8 cellular contexts compared by ENCODE assay signal in the genomic region with DNA sequence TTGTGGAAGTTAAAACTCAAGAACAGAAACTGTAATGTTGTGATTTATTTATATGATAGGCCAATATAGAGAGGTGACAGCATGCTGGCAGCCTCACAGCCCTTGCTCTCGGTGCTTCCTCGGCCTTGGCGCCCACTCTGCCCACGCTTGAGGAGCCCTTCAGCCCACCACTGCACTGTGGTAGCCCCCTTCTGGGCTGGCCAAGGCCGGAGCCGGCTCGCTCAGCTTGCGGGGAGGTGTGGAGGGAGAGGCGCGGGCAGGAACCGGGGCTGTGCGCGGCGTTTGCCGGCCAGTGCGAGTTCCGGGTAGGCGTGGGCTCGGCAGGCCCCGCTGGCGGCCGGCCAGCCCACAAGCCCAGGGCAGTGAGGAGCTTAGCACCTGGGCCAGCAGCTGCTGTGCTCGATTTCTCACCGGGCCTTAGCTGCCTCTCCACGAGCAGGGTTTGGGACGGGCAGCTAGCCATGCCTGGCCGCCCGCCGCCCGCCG.
DNase-seq lines count a peak whose midpoint lies in the region; ATAC-seq, FAIRE-seq and TF ChIP-seq lines count a peak whose summit lies in the region.

No MANE protein-coding gene starts in this region.

- WGBS in stomach, 5 donors = 0 to 1% (median 1%) methylated on average over 4 to 29 of the region's 31 CpGs

- TF ChIP-seq EP300 in stomach (IDR thresholded peaks at IDR 0.05) = no peak

- no peak for TF ChIP-seq CTCF in keratinocyte (optimal IDR thresholded peaks at IDR 0.05 in 1 of 3, IDR thresholded peaks at IDR 0.05 in 1 of 3, conservative IDR thresholded peaks at IDR 0.05 in 1 of 3; ENCODE audit: extremely low read depth in 1 of 3, insufficient read depth in 2 of 3, low read length in 3 of 3)
- TF ChIP-seq CTCF in stomach (IDR thresholded peaks at IDR 0.05) = no peak
- TF ChIP-seq CTCF in D721Med (IDR thresholded peaks at IDR 0.05; ENCODE audit: insufficient read depth, missing control alignments) = no peak

- peak overlapping the region; percentile 68 for H2AFZ ChIP-seq in keratinocyte (ENCODE audit: control insufficient read depth, low read length)

- peak; percentile 37 for DNase-seq in CD1c-positive myeloid dendritic cell (ENCODE audit: extremely low spot score)
- peak; percentile 69 to 72 for DNase-seq in NCI-H2081 (lab: John Stamatoyannopoulos, UW)
- DNase-seq in astrocyte of the hippocampus (ENCODE audit: low read depth, low spot score) = peak; percentile 69
- no peak for DNase-seq in keratinocyte (ENCODE audit: low read depth, low spot score)
- DNase-seq in stomach = peak; percentile 86
- no peak for DNase-seq in D721Med (ENCODE audit: insufficient read length, low spot score)

- H3K27ac ChIP-seq in keratinocyte (ENCODE audit: control insufficient read depth, insufficient read depth, low read length) (no peak overlapping the region), stomach (peak overlapping the region; percentile 68 to 90 (median 79))

- peak overlapping the region; percentile 64 for H3K4me2 ChIP-seq in keratinocyte (ENCODE audit: control insufficient read depth, extremely low read depth, insufficient read depth, low read depth, low read length)

- H3K36me3 ChIP-seq in keratinocyte (ENCODE audit: control insufficient read depth in 2 of 2, extremely low read depth in 1 of 2, insufficient read depth in 2 of 2, low read length in 2 of 2) = no peaks in the 10 kb centered on the region
- H3K36me3 ChIP-seq in stomach = no peaks in the 10 kb centered on the region

- FAIRE-seq in keratinocyte (lab: Jason Lieb, UNC) = no peak
- no peak for FAIRE-seq in D721Med (lab: Jason Lieb, UNC)

- no peak overlapping the region for H3K9ac ChIP-seq in keratinocyte (ENCODE audit: control insufficient read depth, extremely low read depth, insufficient read depth, low read length)

- dilution Hi-C loops in keratinocyte (cut with MboI; ENCODE audit: extremely low pct_ligation_motif_present, low sequenced_read_pairs) = no loop called here

- ATAC-seq in GM19463 (IDR thresholded peaks at IDR 0.05; ENCODE audit: unreplicated experiment) (peak; percentile 68), GM18502 (IDR thresholded peaks at IDR 0.05; ENCODE audit: poor library complexity, unreplicated experiment) (no peak)

- H3K9me1 ChIP-seq in keratinocyte (ENCODE audit: control insufficient read depth, extremely low read depth, insufficient read depth, low read length) = no peaks in the 10 kb centered on the region

- peaks cover 9% of the 10 kb centered on the region for H3K27me3 ChIP-seq in keratinocyte (ENCODE audit: control insufficient read depth, extremely low read depth, insufficient read depth, low read length)
- peaks cover 0 to 54% (median 11%) of the 10 kb centered on the region in 3 donors for H3K27me3 ChIP-seq in stomach

- H3K9me3 ChIP-seq in keratinocyte (ENCODE audit: control insufficient read depth, low read depth, low read length) (no peaks in the 10 kb centered on the region), stomach (peaks cover 0 to 9% (median 2%) of the 10 kb centered on the region in 4 donors)

- intact Hi-C loops in stomach (cut with DNase I; ENCODE audit: low total_unique reads) = no loop called here

- H3K79me2 ChIP-seq in keratinocyte (ENCODE audit: control insufficient read depth, insufficient read depth, low read length) = no peaks in the 10 kb centered on the region

- TF ChIP-seq POLR2A in stomach (IDR thresholded peaks at IDR 0.05) = no peak

- no peaks in the 10 kb centered on the region for H4K20me1 ChIP-seq in keratinocyte (ENCODE audit: control insufficient read depth, extremely low read depth, insufficient read depth, low read length)

- H3K4me1 ChIP-seq in keratinocyte (ENCODE audit: control insufficient read depth, extremely low read depth, insufficient read depth, low read length) (peaks cover 4% of the 10 kb centered on the region), stomach (peaks cover 0 to 6% (median 2%) of the 10 kb centered on the region in 4 donors)

- H3K4me3 ChIP-seq in keratinocyte (ENCODE audit: control insufficient read depth in 2 of 3, extremely low read depth in 1 of 3, insufficient read depth in 2 of 3, low read depth in 1 of 3, low read length in 3 of 3) (peak overlapping the region; percentile 30 to 53 (median 42)), stomach (peak overlapping the region; percentile 41 to 51 (median 46))

Comparison
In these comparisons a context has a peak if more than half of its experiments do, and no peak if none do; other contexts are left out.
1. DNase-seq: peak in CD1c-positive myeloid dendritic cell (single experiment), NCI-H2081 (2 of 2), astrocyte of the hippocampus (single experiment) and stomach (single experiment); none in keratinocyte (single experiment) and D721Med (single experiment).